25 cellular contexts compared by ENCODE assay signal in genomic region chr11:1224109-1224485, GRCh38. TPM values are rescaled to one million over a fixed set of nuclear protein-coding genes. Genes with fewer than 3 reads are reported as not detected.
A peak's percentile ranks its signal among the peaks of the same experiment; 100 is the strongest.
DNase-seq lines count a peak whose midpoint lies in the region; ATAC-seq and TF ChIP-seq lines count a peak whose summit lies in the region.
"Had no signal": no experiment of that assay in that cellular context is flagged by ENCODE, and none has a peak within 500 bp of the region (broad histone marks: within the 10 kb centered on the region; RNA-seq: fewer than 3 reads in every experiment).

No MANE protein-coding gene starts in this region.

- ATAC-seq in Right ventricle myocardium inferior (no peak), lower lobe of right lung (no peak), HG03097 (IDR thresholded peaks at IDR 0.05; ENCODE audit: low FRiP score, unreplicated experiment) (no peak), HG03135 (IDR thresholded peaks at IDR 0.05; ENCODE audit: unreplicated experiment) (no peak)
- ATAC-seq: HCT116; K562; stimulated activated effector memory CD8-positive, alpha-beta T cell treated with anti-CD3 and anti-CD28 coated beads, Interleukin-12 subunit alpha, Interleukin-12 subunit beta, amount 100 ng/mL, for 72 hours had no signal

- TF ChIP-seq POLR2A in Peyer's patch (IDR thresholded peaks at IDR 0.05) (no peak), sigmoid colon (IDR thresholded peaks at IDR 0.05) (no peak)

- TF ChIP-seq EP300 in sigmoid colon (IDR thresholded peaks at IDR 0.05), result no peak

- intact Hi-C loops in Right ventricle myocardium inferior (cut with DNase I) (no loop called here), left ventricle myocardium inferior (cut with micrococcal nuclease) (no loop called here), lower lobe of right lung (cut with DNase I) (no loop called here), sigmoid colon (cut with DNase I) (no loop called here)

- 9 to 47% methylated on average over 7 of the region's 7 CpGs for WGBS in sigmoid colon, 2 donors

- no peak for TF ChIP-seq CTCF in left ventricle myocardium inferior (IDR thresholded peaks at IDR 0.05; ENCODE audit: borderline replicate concordance)
- TF ChIP-seq CTCF in Peyer's patch (IDR thresholded peaks at IDR 0.05), result no peak
- no peak for TF ChIP-seq CTCF in lower lobe of right lung (IDR thresholded peaks at IDR 0.05)
- no peak for TF ChIP-seq CTCF in sigmoid colon (IDR thresholded peaks at IDR 0.05)

- H3K27me3 ChIP-seq in left ventricle myocardium inferior (ENCODE audit: low read depth) (peaks cover 100% of the 10 kb centered on the region), Peyer's patch (no peaks in the 10 kb centered on the region), lower lobe of right lung (ENCODE audit: low read depth) (peaks cover 72% of the 10 kb centered on the region), sigmoid colon (peaks cover 7 to 99% (median 80%) of the 10 kb centered on the region in 3 donors)

- H3K9me3 ChIP-seq in left ventricle myocardium inferior (replicated peaks) (no peaks in the 10 kb centered on the region), Peyer's patch (no peaks in the 10 kb centered on the region), lower lobe of right lung (no peaks in the 10 kb centered on the region), sigmoid colon (no peaks in the 10 kb centered on the region)
- H3K9me3 ChIP-seq: ovary had no signal

- no peaks in the 10 kb centered on the region for H3K4me1 ChIP-seq in left ventricle myocardium inferior
- H3K4me1 ChIP-seq in Peyer's patch, result peaks cover 0 to 9% (median 0%) of the 10 kb centered on the region in 4 donors
- H3K4me1 ChIP-seq in lower lobe of right lung, result no peaks in the 10 kb centered on the region
- H3K4me1 ChIP-seq in sigmoid colon, result no peaks in the 10 kb centered on the region

- DNase-seq in Right ventricle myocardium inferior (ENCODE audit: missing footprints) (peak; percentile 3), left ventricle myocardium inferior (no peak), Peyer's patch (peak in 2 of 3 donors; percentile 41 to 46), lower lobe of right lung (peak; percentile 37), sigmoid colon (peak; percentile 61), OCI-M2 (lab: John Stamatoyannopoulos, UW; ENCODE audit: unreplicated experiment) (no peak)
- DNase-seq: activated CD4-positive, alpha-beta T cell treated with anti-CD3 and anti-CD28 coated beads for 1 hour; activated T-cell treated with anti-CD3 and anti-CD28 coated beads, Interleukin-2, amount 50 U/mL, for 48 hours; foreskin fibroblast; hippocampal formation; MM.1S; NCI-H1436 treated with DMSO at 0.1 percent for 48 hours; NCI-H524; stimulated activated CD4-positive, alpha-beta T cell treated with anti-CD3 and anti-CD28 coated beads, Interleukin-2, amount 100 ng/mL, for 24 hours had no signal

- H3K36me3 ChIP-seq in left ventricle myocardium inferior (no peaks in the 10 kb centered on the region), Peyer's patch (no peaks in the 10 kb centered on the region), lower lobe of right lung (no peaks in the 10 kb centered on the region), sigmoid colon (no peaks in the 10 kb centered on the region)
- H3K36me3 ChIP-seq: ovary had no signal

- H3K27ac ChIP-seq in left ventricle myocardium inferior (replicated peaks) (no peak overlapping the region), Peyer's patch (no peak overlapping the region), lower lobe of right lung (no peak overlapping the region), sigmoid colon (no peak overlapping the region)
- H3K27ac ChIP-seq: C4-2B, epithelial cell of prostate, ovary had no signal

- H3K4me3 ChIP-seq in left ventricle myocardium inferior, result no peak overlapping the region
- H3K4me3 ChIP-seq in Peyer's patch, result no peak overlapping the region
- H3K4me3 ChIP-seq in lower lobe of right lung, result no peak overlapping the region
- H3K4me3 ChIP-seq in sigmoid colon, result no peak overlapping the region
- H3K4me3 ChIP-seq: K562, ovary had no signal

RNA-seq across cellular contexts. Expression of gene MUC5B, which starts 1.2 kb away (rescaled TPM):
- total RNA-seq in Right ventricle myocardium inferior (not detected), left ventricle myocardium inferior (not detected), Peyer's patch (10 to 100 TPM in 2 of 4 donors, 1 to 10 TPM in 1, under 1 TPM in 1; 0.18 to 25.6 (median 10.5) TPM), lower lobe of right lung (57.5 TPM), sigmoid colon (under 1 TPM in 1 of 4 donors, not detected in 3; 0.83 TPM)
- polyA plus RNA-seq in sigmoid colon, result 100 to 1,000 TPM in 1 of 3 donors, 1 to 10 TPM in 2; 1.4 to 131 (median 4.2) TPM
- total RNA-seq: activated CD8-positive, alpha-beta memory T cell treated with anti-CD3 and anti-CD28 coated beads for 36 hours; lung microvascular endothelial cell; skeletal muscle tissue had no signal

Comparison
In these comparisons a context has a peak if more than half of its experiments do, and no peak if none do; other contexts are left out.
1. DNase-seq: peak in Right ventricle myocardium inferior (single experiment), Peyer's patch (2 of 3), lower lobe of right lung (single experiment) and sigmoid colon (single experiment); none in left ventricle myocardium inferior (single experiment) and OCI-M2 (single experiment).